In genomic region chr11:106012744-106013143, GRCh38 we compare ENCODE assay signal across 12 cellular contexts. TPM values are rescaled to one million over a fixed set of nuclear protein-coding genes. Genes with fewer than 3 reads are reported as not detected.
DNase-seq lines count a peak whose midpoint lies in the region; FAIRE-seq and TF ChIP-seq lines count a peak whose summit lies in the region.
"Had no signal": no experiment of that assay in that cellular context is flagged by ENCODE, and none has a peak within 500 bp of the region (broad histone marks: within the 10 kb centered on the region; RNA-seq: fewer than 3 reads in every experiment).

No MANE protein-coding gene starts in this region.

- H3K4me3 ChIP-seq in AG04449 (ENCODE audit: low read depth, low read length) = no peak overlapping the region
- H3K4me3 ChIP-seq in bronchial epithelial cell (ENCODE audit: low read depth, low read length) = no peak overlapping the region
- no peak overlapping the region for H3K4me3 ChIP-seq in HAP-1
- no peak overlapping the region for H3K4me3 ChIP-seq in coronary artery
- H3K4me3 ChIP-seq: PC-9, prostate gland had no signal

- TF ChIP-seq CTCF in AG04449 (IDR thresholded peaks at IDR 0.05; ENCODE audit: insufficient read depth, low read length, missing control alignments) = no peak
- TF ChIP-seq CTCF in bronchial epithelial cell (IDR thresholded peaks at IDR 0.05; ENCODE audit: insufficient read depth, low read length, severe bottlenecking) = no peak
- no peak for TF ChIP-seq CTCF in coronary artery (IDR thresholded peaks at IDR 0.05)

- H3K4me1 ChIP-seq in HAP-1 = peaks cover 28% of the 10 kb centered on the region
- H3K4me1 ChIP-seq: prostate gland had no signal

- no peak for FAIRE-seq in bronchial epithelial cell (lab: Jason Lieb, UNC)
- FAIRE-seq: GM12892 had no signal

- CTCF ChIA-PET in AG04449 (lab: Yijun Ruan, JAX) = no interaction called here

- H3K27me3 ChIP-seq in bronchial epithelial cell (ENCODE audit: control insufficient read depth, insufficient read depth, low read length) (no peaks in the 10 kb centered on the region), HAP-1 (ENCODE audit: low read depth) (no peaks in the 10 kb centered on the region)

- H3K9me3 ChIP-seq in HAP-1 = no peaks in the 10 kb centered on the region
- H3K9me3 ChIP-seq: prostate gland had no signal

- in situ Hi-C loops in HAP-1 (cut with MboI; ENCODE audit: low sequenced_read_pairs) = no loop called here

- H3K36me3 ChIP-seq in bronchial epithelial cell (ENCODE audit: control insufficient read depth, insufficient read depth, low read length) (peaks cover 4% of the 10 kb centered on the region), HAP-1 (replicated peaks) (peaks cover 25% of the 10 kb centered on the region)
- H3K36me3 ChIP-seq: prostate gland had no signal

- POLR2A ChIA-PET in AG04449 (lab: Yijun Ruan, JAX) = no interaction called here

- H3K27ac ChIP-seq in coronary artery = no peak overlapping the region
- H3K27ac ChIP-seq: PC-9, prostate gland had no signal

- DNase-seq in AG04449 (ENCODE audit: low read depth, low spot score) = peak; percentile 34
- DNase-seq in HT1080 (ENCODE audit: low read depth) = peak; percentile 61
- DNase-seq in bronchial epithelial cell (ENCODE audit: low read depth) = peak; percentile 66
- peak; percentile 17 for DNase-seq in kidney tubule cell (ENCODE audit: low spot score)
- no peak for DNase-seq in HAP-1 (ENCODE audit: low spot score in 2 of 2)
- DNase-seq in coronary artery (ENCODE audit: low spot score) = no peak
- no peak for DNase-seq in NCI-H748 treated with DMSO at 0.1 percent for 48 hours (lab: John Stamatoyannopoulos, UW)
- DNase-seq in NCI-H187 treated with DMSO at 0.1 percent for 48 hours (lab: John Stamatoyannopoulos, UW) = no peak
- DNase-seq: activated CD4-positive, CD25-positive, alpha-beta regulatory T cell treated with anti-CD3 and anti-CD28 coated beads, Interleukin-2, amount 50 U/mL, for 72 hours; PC-9 had no signal

RNA-seq across cellular contexts. Expression of gene MSANTD4, which starts 9.3 kb away (rescaled TPM):
- 0.06 TPM in 1 of 2 replicates, not detected in the other for total RNA-seq in HT1080 (2014; rRNA removed; shearing (Covaris generic))
- 0.26 TPM in 1 of 2 replicates, not detected in the other for polyA plus RNA-seq in HT1080 (2015; cell fraction: cytosol; rRNA removed)
- polyA plus RNA-seq in HT1080 (2015; cell fraction: nucleus; rRNA removed) = 0.29 TPM in 1 of 2 replicates, not detected in the other
- 19.2 and 24.2 TPM in 2 replicates for total RNA-seq in bronchial epithelial cell

Comparison
In these comparisons a context has a peak if more than half of its experiments do, and no peak if none do; other contexts are left out.
1. DNase-seq: peak in AG04449 (single experiment), HT1080 (single experiment), bronchial epithelial cell (single experiment) and kidney tubule cell (single experiment); none in HAP-1 (0 of 2), coronary artery (single experiment), NCI-H748 treated with DMSO at 0.1 percent for 48 hours (single experiment) and NCI-H187 treated with DMSO at 0.1 percent for 48 hours (single experiment).
2. RNA of gene MSANTD4, which starts 9.3 kb away (total RNA-seq): 19.2 to 24.2 TPM in bronchial epithelial cell; 0.06 TPM in HT1080; every median in the first group is over 10 times any median in the second.